In the genomic region with DNA sequence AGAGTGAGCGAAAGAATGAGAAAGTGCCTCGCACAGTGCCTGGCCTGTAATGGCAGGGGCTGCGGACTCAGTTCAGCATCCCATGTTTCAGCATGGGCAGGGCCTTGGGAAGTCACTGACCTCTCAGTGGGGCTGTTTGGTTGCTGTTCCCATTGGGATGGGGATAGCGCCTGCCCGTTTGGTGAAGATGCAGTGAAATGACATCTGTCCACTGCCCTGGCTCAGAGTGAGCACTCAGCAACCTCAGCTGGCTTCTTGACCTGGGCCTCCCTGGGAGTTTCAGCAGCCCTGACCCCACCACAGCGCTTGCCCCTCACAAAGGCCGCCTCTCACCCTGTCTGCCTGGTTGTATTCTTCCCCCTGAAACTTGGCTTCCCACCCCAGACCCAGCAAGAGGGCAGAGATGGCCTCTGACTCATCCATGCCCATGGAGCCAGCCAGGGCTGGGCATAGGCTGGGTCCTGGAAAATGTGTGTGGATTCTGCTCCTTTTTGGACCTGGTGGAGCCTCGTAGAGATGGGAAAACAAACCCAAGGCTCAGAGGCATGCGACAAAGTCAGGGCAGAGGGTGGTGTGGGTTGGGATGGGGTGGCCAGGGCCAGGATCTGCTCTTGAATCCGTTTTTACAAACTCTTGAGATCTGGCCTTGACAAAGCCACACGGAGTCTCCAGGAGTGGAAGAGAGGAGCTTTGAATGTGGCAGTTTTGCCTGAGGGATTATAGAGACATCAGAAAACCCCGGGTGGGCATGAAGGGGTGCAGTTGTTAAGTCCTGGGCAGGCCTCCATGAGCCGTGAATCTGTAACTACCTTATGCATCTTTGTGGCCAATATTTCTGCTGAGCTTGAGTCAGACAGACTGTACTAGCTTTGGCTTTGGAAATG, we compare ENCODE assay signal across 1 cellular context.
TF ChIP-seq lines count a peak whose summit lies in the region.

No MANE protein-coding gene starts in this region.

TF ChIP-seq in K562, 482 proteins besides CTCF, POLR2A, EP300 and RAD21:
- TF ChIP-seq MAFK (IDR thresholded peaks at IDR 0.05; ENCODE audit: low read length) (no peak), ZNF124 (CRISPR knock-in tag; IDR thresholded peaks at IDR 0.05) (no peak), U2AF1 (optimal IDR thresholded peaks at IDR 0.05; ENCODE audit: low read depth, low read length) (no peak), SMARCA4 (IDR thresholded peaks at IDR 0.05) (no peak), POLR2AphosphoS5 (IDR thresholded peaks at IDR 0.05; ENCODE audit: control insufficient read depth, insufficient read depth, low read depth, low read length) (no peak), RHOXF2B (CRISPR knock-in tag; conservative IDR thresholded peaks at IDR 0.05) (no peak), HCFC1 (IDR thresholded peaks at IDR 0.05; ENCODE audit: low read depth, low read length) (no peak), PML (IDR thresholded peaks at IDR 0.05; ENCODE audit: low read length) (no peak)
- TF ChIP-seq, protein P1, sequence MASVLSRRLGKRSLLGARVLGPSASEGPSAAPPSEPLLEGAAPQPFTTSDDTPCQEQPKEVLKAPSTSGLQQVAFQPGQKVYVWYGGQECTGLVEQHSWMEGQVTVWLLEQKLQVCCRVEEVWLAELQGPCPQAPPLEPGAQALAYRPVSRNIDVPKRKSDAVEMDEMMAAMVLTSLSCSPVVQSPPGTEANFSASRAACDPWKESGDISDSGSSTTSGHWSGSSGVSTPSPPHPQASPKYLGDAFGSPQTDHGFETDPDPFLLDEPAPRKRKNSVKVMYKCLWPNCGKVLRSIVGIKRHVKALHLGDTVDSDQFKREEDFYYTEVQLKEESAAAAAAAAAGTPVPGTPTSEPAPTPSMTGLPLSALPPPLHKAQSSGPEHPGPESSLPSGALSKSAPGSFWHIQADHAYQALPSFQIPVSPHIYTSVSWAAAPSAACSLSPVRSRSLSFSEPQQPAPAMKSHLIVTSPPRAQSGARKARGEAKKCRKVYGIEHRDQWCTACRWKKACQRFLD (CRISPR knock-in tag; IDR thresholded peaks at IDR 0.05) = no peak
- TF ChIP-seq, protein P2, sequence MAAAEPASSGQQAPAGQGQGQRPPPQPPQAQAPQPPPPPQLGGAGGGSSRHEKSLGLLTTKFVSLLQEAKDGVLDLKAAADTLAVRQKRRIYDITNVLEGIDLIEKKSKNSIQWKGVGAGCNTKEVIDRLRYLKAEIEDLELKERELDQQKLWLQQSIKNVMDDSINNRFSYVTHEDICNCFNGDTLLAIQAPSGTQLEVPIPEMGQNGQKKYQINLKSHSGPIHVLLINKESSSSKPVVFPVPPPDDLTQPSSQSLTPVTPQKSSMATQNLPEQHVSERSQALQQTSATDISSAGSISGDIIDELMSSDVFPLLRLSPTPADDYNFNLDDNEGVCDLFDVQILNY (CRISPR knock-in tag; IDR thresholded peaks at IDR 0.05) = no peak
- TF ChIP-seq, protein P3, sequence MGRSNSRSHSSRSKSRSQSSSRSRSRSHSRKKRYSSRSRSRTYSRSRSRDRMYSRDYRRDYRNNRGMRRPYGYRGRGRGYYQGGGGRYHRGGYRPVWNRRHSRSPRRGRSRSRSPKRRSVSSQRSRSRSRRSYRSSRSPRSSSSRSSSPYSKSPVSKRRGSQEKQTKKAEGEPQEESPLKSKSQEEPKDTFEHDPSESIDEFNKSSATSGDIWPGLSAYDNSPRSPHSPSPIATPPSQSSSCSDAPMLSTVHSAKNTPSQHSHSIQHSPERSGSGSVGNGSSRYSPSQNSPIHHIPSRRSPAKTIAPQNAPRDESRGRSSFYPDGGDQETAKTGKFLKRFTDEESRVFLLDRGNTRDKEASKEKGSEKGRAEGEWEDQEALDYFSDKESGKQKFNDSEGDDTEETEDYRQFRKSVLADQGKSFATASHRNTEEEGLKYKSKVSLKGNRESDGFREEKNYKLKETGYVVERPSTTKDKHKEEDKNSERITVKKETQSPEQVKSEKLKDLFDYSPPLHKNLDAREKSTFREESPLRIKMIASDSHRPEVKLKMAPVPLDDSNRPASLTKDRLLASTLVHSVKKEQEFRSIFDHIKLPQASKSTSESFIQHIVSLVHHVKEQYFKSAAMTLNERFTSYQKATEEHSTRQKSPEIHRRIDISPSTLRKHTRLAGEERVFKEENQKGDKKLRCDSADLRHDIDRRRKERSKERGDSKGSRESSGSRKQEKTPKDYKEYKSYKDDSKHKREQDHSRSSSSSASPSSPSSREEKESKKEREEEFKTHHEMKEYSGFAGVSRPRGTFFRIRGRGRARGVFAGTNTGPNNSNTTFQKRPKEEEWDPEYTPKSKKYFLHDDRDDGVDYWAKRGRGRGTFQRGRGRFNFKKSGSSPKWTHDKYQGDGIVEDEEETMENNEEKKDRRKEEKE (IDR thresholded peaks at IDR 0.05; ENCODE audit: borderline replicate concordance in 1 of 2, control insufficient read depth in 1 of 2, low read depth in 2 of 2, low read length in 1 of 2) = no peak
